ENCODE assay signal across 12 cellular contexts in the genomic region with DNA sequence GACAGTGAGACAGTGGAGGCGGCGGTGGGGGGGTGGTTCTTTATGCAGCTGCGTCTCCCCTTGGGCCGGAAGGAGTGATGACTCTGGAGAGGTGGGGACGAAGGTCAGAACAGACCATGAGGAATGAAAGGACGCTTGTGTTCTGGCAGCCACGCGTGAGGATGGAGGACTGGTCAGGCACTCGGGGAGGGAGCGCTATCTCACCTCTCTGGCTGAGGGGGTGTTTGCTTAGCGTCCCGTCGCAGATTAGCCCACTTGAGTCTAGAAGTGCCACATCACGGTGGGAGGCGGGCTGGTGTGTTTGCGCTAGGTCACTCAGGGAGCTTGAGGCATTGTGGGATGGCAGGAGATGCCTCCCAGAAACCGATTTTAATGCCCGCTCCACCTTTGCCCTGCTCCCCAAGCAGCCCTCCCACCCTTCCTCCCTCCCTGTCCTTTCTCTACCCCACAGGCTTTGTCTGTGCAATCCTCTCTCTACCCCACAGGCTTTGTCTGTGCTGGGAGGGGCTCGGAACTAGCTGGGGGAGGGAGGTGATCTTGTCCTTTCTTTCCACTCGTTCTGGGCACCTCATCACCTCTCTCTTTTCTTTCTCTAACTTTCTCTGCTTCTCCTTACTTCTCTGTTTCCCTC.
DNase-seq lines count a peak whose midpoint lies in the region; ATAC-seq and TF ChIP-seq lines count a peak whose summit lies in the region.
"Had no signal": no experiment of that assay in that cellular context is flagged by ENCODE, and none has a peak within 500 bp of the region (broad histone marks: within the 10 kb centered on the region; RNA-seq: fewer than 3 reads in every experiment).

No MANE protein-coding gene starts in this region.

- intact Hi-C loops in sciatic nerve (cut with DNase I) (loop anchor here (10.0 kb wide), 1 partner anchor 82 kb away; no protein-coding TSS in a partner anchor), lower leg skin (cut with DNase I; ENCODE audit: low total_unique reads) (no loop called here)

- peak; percentile 80 for ATAC-seq in sciatic nerve
- no peak for ATAC-seq in HG02870 (IDR thresholded peaks at IDR 0.05; ENCODE audit: unreplicated experiment)
- no peak for ATAC-seq in HG02852 (IDR thresholded peaks at IDR 0.05; ENCODE audit: unreplicated experiment)
- ATAC-seq: activated CD4-positive, CD25-positive, alpha-beta regulatory T cell treated with anti-CD3 and anti-CD28 coated beads, Interleukin-2, amount 50 U/mL, for 24 hours had no signal

- peak; percentile 73 for DNase-seq in sciatic nerve (ENCODE audit: low spot score)
- no peak for DNase-seq in NCI-H2081 treated with DMSO at 0.1 percent for 48 hours (lab: John Stamatoyannopoulos, UW)
- DNase-seq in lower leg skin (ENCODE audit: low spot score in 2 of 2), result no peak
- DNase-seq: activated T-cell treated with anti-CD3 and anti-CD28 coated beads for 4 hours; CD4-positive, alpha-beta T cell; NCI-H187 had no signal

- no peaks in the 10 kb centered on the region for H3K9me3 ChIP-seq in HUES48 (ENCODE audit: control insufficient read depth, insufficient read depth, low read length)
- no peaks in the 10 kb centered on the region for H3K9me3 ChIP-seq in iPS-18a (ENCODE audit: control insufficient read depth, low read depth, low read length)

- no peak for TF ChIP-seq POLR2A in lower leg skin (IDR thresholded peaks at IDR 0.05)

- TF ChIP-seq CTCF in VCaP (conservative IDR thresholded peaks at IDR 0.05), result no peak
- no peak for TF ChIP-seq CTCF in lower leg skin (IDR thresholded peaks at IDR 0.05)

- H3K27ac ChIP-seq in HUES48 (ENCODE audit: low read depth, low read length) (peak overlapping the region; percentile 85), VCaP (peak overlapping the region; percentile 66; the same call in 1 of the 2 replicates), iPS-18a (ENCODE audit: low read length) (no peak overlapping the region)

- WGBS in lower leg skin, 2 donors, result 80 to 84% methylated on average over 20 of the region's 20 CpGs

- H3K36me3 ChIP-seq in HUES48 (ENCODE audit: control insufficient read depth, insufficient read depth, low read length) (no peaks in the 10 kb centered on the region), iPS-18a (ENCODE audit: control insufficient read depth, low read depth, low read length) (no peaks in the 10 kb centered on the region)

- H3K27me3 ChIP-seq in HUES48 (ENCODE audit: control insufficient read depth, insufficient read depth, low read length) (peaks cover 36% of the 10 kb centered on the region), iPS-18a (ENCODE audit: control insufficient read depth, insufficient read depth, low read length) (peaks cover 26% of the 10 kb centered on the region)

- peaks cover 28% of the 10 kb centered on the region for H3K4me1 ChIP-seq in HUES48 (ENCODE audit: control insufficient read depth, insufficient read depth, low read length)
- peaks cover 35% of the 10 kb centered on the region for H3K4me1 ChIP-seq in iPS-18a (ENCODE audit: control insufficient read depth, low read depth, low read length)

- H3K9ac ChIP-seq in HUES48 (ENCODE audit: low read depth, low read length), result peak overlapping the region; percentile 55; the same call in 1 of the 2 replicates
- peak overlapping the region; percentile 14 for H3K9ac ChIP-seq in iPS-18a (ENCODE audit: low read length)

- H3K4me3 ChIP-seq in HUES48 (ENCODE audit: low read depth, low read length), result peak overlapping the region; percentile 45; the same call in 1 of the 2 replicates
- peak overlapping the region; percentile 16 for H3K4me3 ChIP-seq in iPS-18a (ENCODE audit: low read length)
- H3K4me3 ChIP-seq in lower leg skin (ENCODE audit: low read depth, poor library complexity, severe bottlenecking), result no peak overlapping the region
